18 cellular contexts compared by ENCODE assay signal in genomic region chr1:11515403-11516300, GRCh38.
"Had no signal": no experiment of that assay in that cellular context is flagged by ENCODE, and none has a peak within 500 bp of the region (broad histone marks: within the 10 kb centered on the region; RNA-seq: fewer than 3 reads in every experiment).

No MANE protein-coding gene starts in this region.

- H3K27ac Mint-ChIP-seq: activated T-cell treated with anti-CD3 and anti-CD28 coated beads, Interleukin-2, amount 50 U/mL, for 72 hours; stimulated activated naive CD8-positive, alpha-beta T cell treated with anti-CD3 and anti-CD28 coated beads, Interleukin-15, Interleukin-2, amounts not matched to agents 100 ng/mL and 50 ng/mL, for 24 hours; T-helper 17 cell had no signal

- ATAC-seq: activated T-cell treated with anti-CD3 and anti-CD28 coated beads, Interleukin-2, amount 50 U/mL, for 72 hours; heart right ventricle; left ventricle myocardium superior; psoas muscle; right lobe of liver; T-helper 17 cell had no signal

- H3K9me3 ChIP-seq: colonic mucosa, psoas muscle, right lobe of liver, testis had no signal

- H3K4me1 Mint-ChIP-seq: T-helper 17 cell had no signal

- H3K4me3 Mint-ChIP-seq: activated T-cell treated with anti-CD3 and anti-CD28 coated beads, Interleukin-2, amount 50 U/mL, for 72 hours; stimulated activated naive CD8-positive, alpha-beta T cell treated with anti-CD3 and anti-CD28 coated beads, Interleukin-15, Interleukin-2, amounts not matched to agents 100 ng/mL and 50 ng/mL, for 24 hours; T-helper 17 cell had no signal

- H3K4me3 ChIP-seq: colonic mucosa, heart right ventricle, psoas muscle, right lobe of liver, testis had no signal

- DNase-seq: activated CD4-positive, alpha-beta T cell treated with anti-CD3 and anti-CD28 coated beads, Interleukin-2, amount 50 U/mL, for 4 hours; activated naive CD4-positive, alpha-beta T cell; activated T-cell treated with anti-CD3 and anti-CD28 coated beads, Interleukin-2, amount 50 U/mL, for 72 hours; colonic mucosa; effector CD4-positive, alpha-beta T cell; foreskin melanocyte; heart right ventricle; islet precursor cell; left ventricle myocardium superior; mesendoderm; nucleus accumbens; psoas muscle; stimulated activated CD4-positive, alpha-beta T cell treated with anti-CD3 and anti-CD28 coated beads, Interleukin-4, amount 100 ng/mL, for 1 hour; stimulated activated CD8-positive, alpha-beta memory T cell treated with anti-CD3 and anti-CD28 coated beads, Interleukin-4, amount 100 ng/mL, for 48 hours; T-helper 17 cell; testis had no signal

- H3K27ac ChIP-seq: colonic mucosa, heart right ventricle, psoas muscle, right lobe of liver, testis had no signal

- H3K27me3 ChIP-seq: colonic mucosa, right lobe of liver, testis had no signal

- H3K9me3 Mint-ChIP-seq: stimulated activated naive CD8-positive, alpha-beta T cell treated with anti-CD3 and anti-CD28 coated beads, Interleukin-15, Interleukin-2, amounts not matched to agents 100 ng/mL and 50 ng/mL, for 24 hours had no signal

- H3K4me1 ChIP-seq: colonic mucosa, heart right ventricle, psoas muscle, right lobe of liver, testis had no signal

- H3K36me3 ChIP-seq: colonic mucosa, heart right ventricle, right lobe of liver had no signal
